In the genomic region with DNA sequence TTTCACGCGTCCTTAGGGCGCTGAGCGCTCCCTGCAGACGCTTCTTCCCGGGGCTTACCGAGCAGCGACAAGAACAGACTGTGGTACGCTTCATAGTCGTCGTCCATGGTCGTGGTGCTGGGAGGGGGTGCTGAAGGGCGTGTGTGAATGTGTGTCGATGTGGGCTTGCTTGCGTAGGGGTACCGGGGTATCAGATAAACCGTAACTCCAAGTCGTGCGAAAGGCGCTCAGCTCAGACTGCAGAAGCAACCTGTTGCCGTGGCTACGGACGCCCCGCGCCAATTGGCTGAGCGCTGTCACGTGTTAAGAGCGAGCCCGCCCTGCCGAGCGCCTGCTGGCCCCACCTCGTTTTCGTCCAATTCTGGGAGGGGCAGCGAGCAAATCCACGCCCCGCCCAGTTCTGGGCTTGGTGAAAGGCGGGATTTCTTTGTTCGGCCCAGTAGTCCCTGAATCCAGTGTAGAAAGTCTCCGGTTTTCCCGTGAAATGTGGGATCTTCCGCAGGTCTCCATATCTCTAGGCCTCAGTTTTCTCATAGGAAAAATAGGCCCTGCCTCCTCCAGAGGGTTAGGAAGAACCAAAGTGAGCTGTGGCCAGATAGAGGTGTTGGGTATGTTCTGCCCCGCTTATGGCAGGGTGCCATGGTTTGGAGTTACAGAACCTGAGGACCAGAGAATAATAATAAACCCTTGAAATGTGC, we compare ENCODE assay signal across 8 cellular contexts. TPM values are rescaled to one million over a fixed set of nuclear protein-coding genes. Genes with fewer than 3 reads are reported as not detected.
DNase-seq lines count a peak whose midpoint lies in the region; ATAC-seq and TF ChIP-seq lines count a peak whose summit lies in the region.

Gene EFCAB12, minus strand, starts transcription at position 255 of the 698 bp plus-strand sequence. Its CDS starts 148 bp downstream, at position 107.

- H3K4me3 Mint-ChIP-seq in MCF 10A (ENCODE audit: unreplicated experiment): peak within 1 kb of the TSS; percentile 67

- no TSS peak for BruUV-seq in MCF 10A (replicated peaks; lab: Mats Ljungman, UMichigan)

- H3K4me1 Mint-ChIP-seq in MCF 10A (ENCODE audit: insufficient read depth, unreplicated experiment): peaks cover 14% of the 10 kb centered on the region

- H3K27ac Mint-ChIP-seq in MCF 10A (ENCODE audit: low read depth, unreplicated experiment): no peak within 1 kb of the TSS

- H3K9ac ChIP-seq in iPS-18a (ENCODE audit: low read length): peak within 1 kb of the TSS; percentile 54

- peak within 1 kb of the TSS; percentile 65 for H3K27ac ChIP-seq in VCaP
- peak within 1 kb of the TSS; percentile 47 for H3K27ac ChIP-seq in iPS-18a (ENCODE audit: low read length)
- H3K27ac ChIP-seq in gastrocnemius medialis: peak within 1 kb of the TSS; percentile 56 to 73 (median 73)
- H3K27ac ChIP-seq in SJCRH30: no peak within 1 kb of the TSS

- H3K9me3 Mint-ChIP-seq in MCF 10A (ENCODE audit: unreplicated experiment): no peaks in the 10 kb centered on the region

- CTCF ChIA-PET in GM10248 (lab: Yijun Ruan, JAX): interaction anchor here (1.0 to 1.8 kb wide), 6 partner anchors 10 to 45 kb away, joined by 3 to 5 read pairs (median 4); partner anchors contain the start of genes IFT122 and MBD4
- CTCF ChIA-PET in MCF 10A (lab: Yijun Ruan, JAX): interaction anchor here (0.6 to 2.2 kb wide), 6 partner anchors 11 to 461 kb away, joined by 3 to 8 read pairs (median 4); partner anchors contain the start of genes IFT122 and MBD4

- H3K36me3 Mint-ChIP-seq in MCF 10A (ENCODE audit: insufficient read depth, unreplicated experiment): peaks cover 32% of the 10 kb centered on the region

- ATAC-seq in HG02588 (IDR thresholded peaks at IDR 0.05; ENCODE audit: unreplicated experiment) (peak; percentile 80), gastrocnemius medialis (peak; percentile 96)

- peak; percentile 89 for DNase-seq in GM10248 (ENCODE audit: extremely low spot score)
- peak; percentile 96 for DNase-seq in NCI-H1694 (lab: John Stamatoyannopoulos, UW)
- peak; percentile 78 for DNase-seq in MCF 10A (ENCODE audit: unreplicated experiment)
- DNase-seq in gastrocnemius medialis: peak; percentile 88 to 90
- no peak for DNase-seq in SJCRH30

- H3K9me3 ChIP-seq in iPS-18a (ENCODE audit: control insufficient read depth, low read depth, low read length) (no peaks in the 10 kb centered on the region), gastrocnemius medialis (no peaks in the 10 kb centered on the region), SJCRH30 (replicated peaks) (no peaks in the 10 kb centered on the region)

- TF ChIP-seq POLR2A in gastrocnemius medialis (IDR thresholded peaks at IDR 0.05): no peak

- POLR2A ChIA-PET in GM10248 (lab: Yijun Ruan, JAX) (interaction anchor here (0.6 to 1.0 kb wide), 2 partner anchors 9 to 29 kb away, joined by 3 to 4 read pairs; no protein-coding TSS in a partner anchor), MCF 10A (lab: Yijun Ruan, JAX) (interaction anchor here (1.0 to 4.9 kb wide), 4 partner anchors 11 to 150 kb away, joined by 3 to 55 read pairs (median 3); partner anchors contain the start of genes HMCES, IFT122 and MBD4)

- H3K4me1 ChIP-seq in iPS-18a (ENCODE audit: control insufficient read depth, low read depth, low read length) (peaks cover 34% of the 10 kb centered on the region), gastrocnemius medialis (peaks cover 7 to 11% of the 10 kb centered on the region in 2 donors), SJCRH30 (no peaks in the 10 kb centered on the region)

- in situ Hi-C loops in gastrocnemius medialis (cut with MboI; ENCODE audit: low sequenced_read_pairs in 4 of 4): no loop called here

- H3K36me3 ChIP-seq in iPS-18a (ENCODE audit: control insufficient read depth, low read depth, low read length): peaks cover 24% of the 10 kb centered on the region
- peaks cover 0 to 32% of the 10 kb centered on the region in 2 donors for H3K36me3 ChIP-seq in gastrocnemius medialis
- H3K36me3 ChIP-seq in SJCRH30: peaks cover 40% of the 10 kb centered on the region

- H3K27me3 ChIP-seq in iPS-18a (ENCODE audit: control insufficient read depth, insufficient read depth, low read length) (peaks cover 13% of the 10 kb centered on the region), gastrocnemius medialis (no peaks in the 10 kb centered on the region), SJCRH30 (no peaks in the 10 kb centered on the region)

- TF ChIP-seq CTCF in GM10248 (IDR thresholded peaks at IDR 0.05; ENCODE audit: control extremely low read depth, extremely low read depth, low read depth, missing control alignments): no peak
- no peak for TF ChIP-seq CTCF in VCaP (conservative IDR thresholded peaks at IDR 0.05)
- TF ChIP-seq CTCF in MCF 10A (IDR thresholded peaks at IDR 0.05; ENCODE audit: unreplicated experiment): no peak
- TF ChIP-seq CTCF in gastrocnemius medialis (IDR thresholded peaks at IDR 0.05 in 4 of 5, conservative IDR thresholded peaks at IDR 0.05 in 1 of 5): no peak

- intact Hi-C loops in MCF 10A (cut with micrococcal nuclease): no loop called here
- intact Hi-C loops in gastrocnemius medialis (cut with DNase I; ENCODE audit: low total_unique reads): loop anchor here (1.0 to 2.0 kb wide), 2 partner anchors 11 to 30 kb away; partner anchors contain the start of gene MBD4

- no peaks in the 10 kb centered on the region for H3K27me3 Mint-ChIP-seq in MCF 10A (ENCODE audit: insufficient read depth, unreplicated experiment)

- peak within 1 kb of the TSS; percentile 75 for H3K4me3 ChIP-seq in iPS-18a (ENCODE audit: low read length)
- H3K4me3 ChIP-seq in gastrocnemius medialis: peak within 1 kb of the TSS; percentile 44 to 76 (median 66)
- H3K4me3 ChIP-seq in SJCRH30: no peak within 1 kb of the TSS

RNA-seq across cellular contexts. Expression of gene EFCAB12, which starts in this region (rescaled TPM):
- total RNA-seq in MCF 10A (2022) (0.22 TPM in 1 of 2 replicates, not detected in the other), gastrocnemius medialis (not detected)
- total RNA-seq in SJCRH30 (2014; rRNA removed; shearing (Covaris generic)): not detected in 2 replicates

Comparison
In these comparisons a context has a peak if more than half of its experiments do, and no peak if none do; other contexts are left out.
1. Peak in DNase-seq in MCF 10A; RNA of the gene not detected or under 1 TPM.
2. Peak in DNase-seq, ATAC-seq, H3K4me3 ChIP-seq and H3K27ac ChIP-seq in gastrocnemius medialis; RNA of the gene not detected or under 1 TPM.
3. DNase-seq: peak in GM10248 (single experiment) and NCI-H1694 (single experiment); none in SJCRH30 (0 of 2).